16 cellular contexts compared by ENCODE assay signal in the genomic region with DNA sequence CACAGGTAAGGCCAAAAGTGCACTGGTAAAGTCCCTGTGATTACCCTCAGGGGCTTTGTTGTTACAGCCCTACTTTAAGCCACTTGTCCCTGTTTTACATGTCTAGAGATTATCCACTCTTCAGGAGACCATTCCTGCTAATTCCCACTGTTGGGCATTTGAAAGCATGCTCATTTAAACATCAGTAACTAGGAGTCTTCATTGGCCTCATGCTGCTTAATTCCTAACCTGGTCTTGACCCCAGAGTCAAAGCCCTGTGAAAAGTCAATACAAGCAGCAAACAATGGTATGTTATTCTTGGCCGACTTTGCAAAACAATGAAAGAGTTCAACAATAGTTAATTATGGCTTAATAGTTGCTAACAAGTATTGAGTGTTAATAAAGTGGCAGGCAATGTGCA.
"Had no signal": no experiment of that assay in that cellular context is flagged by ENCODE, and none has a peak within 500 bp of the region (broad histone marks: within the 10 kb centered on the region; RNA-seq: fewer than 3 reads in every experiment).

No MANE protein-coding gene starts in this region.

- H3K4me1 ChIP-seq: gastroesophageal sphincter, left ventricle myocardium inferior had no signal

- H3K27ac ChIP-seq: gastroesophageal sphincter, left ventricle myocardium inferior had no signal

- H3K27me3 ChIP-seq: gastroesophageal sphincter had no signal

- DNase-seq: activated CD4-positive, alpha-beta memory T cell treated with anti-CD3 and anti-CD28 coated beads, Interleukin-2, amount 10 ng/mL, durations not matched to agents 7 days and 5 days; activated CD4-positive, alpha-beta T cell treated with anti-CD3 and anti-CD28 coated beads for 36 hours; activated effector memory CD4-positive, alpha-beta T cell treated with anti-CD3 and anti-CD28 coated beads, Interleukin-2, amount 50 U/mL, for 16 hours; activated T-cell treated with anti-CD3 and anti-CD28 coated beads, Interleukin-2, amount 50 U/mL, for 4 hours; amniotic stem cell; left ventricle myocardium inferior; mesenchymal stem cell; occipital lobe; right cardiac atrium; small intestine; stimulated activated naive CD8-positive, alpha-beta T cell treated with anti-CD3 and anti-CD28 coated beads, Interleukin-15, amount 100 ng/mL, for 72 hours; T-helper 1 cell; T1000 had no signal

- ATAC-seq: activated CD4-positive, alpha-beta T cell treated with anti-CD3 and anti-CD28 coated beads for 36 hours; activated naive CD4-positive, alpha-beta T cell treated with anti-CD3 and anti-CD28 coated beads, Interleukin-2, amount 50 U/mL, for 72 hours; activated T-cell treated with anti-CD3 and anti-CD28 coated beads, Interleukin-2, amount 50 U/mL, for 4 hours; gastroesophageal sphincter; natural killer cell treated with Interleukin-12 subunit alpha and Interleukin-12 subunit beta and Interleukin-15 and Interleukin-18, amount 100 ng/mL, for 72 hours; right cardiac atrium; stimulated activated naive CD8-positive, alpha-beta T cell treated with anti-CD3 and anti-CD28 coated beads, Interleukin-15, amount 100 ng/mL, for 72 hours had no signal

- H3K36me3 ChIP-seq: gastroesophageal sphincter, left ventricle myocardium inferior had no signal

- H3K4me3 ChIP-seq: gastroesophageal sphincter, left ventricle myocardium inferior had no signal
